Comparison of ENCODE assay signal across 8 cellular contexts in genomic region chr2:113876503-113877387, GRCh38. TPM values are rescaled to one million over a fixed set of nuclear protein-coding genes. Genes with fewer than 3 reads are reported as not detected.
A peak's percentile ranks its signal among the peaks of the same experiment; 100 is the strongest.
DNase-seq lines count a peak whose midpoint lies in the region; ATAC-seq, FAIRE-seq and TF ChIP-seq lines count a peak whose summit lies in the region.

No MANE protein-coding gene starts in this region.

- peak; percentile 92 for DNase-seq in NCI-H1105 treated with DMSO at 0.1 percent for 48 hours (lab: John Stamatoyannopoulos, UW)
- peak; percentile 60 for DNase-seq in activated CD4-positive, alpha-beta T cell treated with anti-CD3 and anti-CD28 coated beads for 1 hour
- peak; percentile 6 to 52 (median 42) for DNase-seq in effector memory CD4-positive, alpha-beta T cell
- peak; percentile 42 to 67 for DNase-seq in stimulated activated CD4-positive, alpha-beta T cell treated with anti-CD3 and anti-CD28 coated beads, Interleukin-2, amount 100 ng/mL, for 48 hours
- DNase-seq in GM12892 (ENCODE audit: insufficient read length): no peak
- DNase-seq in ascending aorta (ENCODE audit: low spot score in 2 of 2): no peak
- no peak for DNase-seq in NOMO-1 treated with DMSO at 0.1 percent for 48 hours (lab: John Stamatoyannopoulos, UW; ENCODE audit: unreplicated experiment)

- no peak for TF ChIP-seq POLR2A in GM12892 (IDR thresholded peaks at IDR 0.05; ENCODE audit: low read depth, low read length)

- H3K4me3 ChIP-seq in effector memory CD4-positive, alpha-beta T cell (ENCODE audit: insufficient read depth, low read depth, low read length, poor library complexity, severe bottlenecking): no peak overlapping the region
- H3K4me3 ChIP-seq in ascending aorta: no peak overlapping the region

- H3K27me3 ChIP-seq in effector memory CD4-positive, alpha-beta T cell (replicated peaks; ENCODE audit: control insufficient read depth, insufficient read depth, low read length, poor library complexity, severe bottlenecking): no peaks in the 10 kb centered on the region
- no peaks in the 10 kb centered on the region for H3K27me3 ChIP-seq in ascending aorta

- FAIRE-seq in GM12892 (lab: Jason Lieb, UNC): no peak

- peaks cover 13% of the 10 kb centered on the region for H3K4me1 ChIP-seq in effector memory CD4-positive, alpha-beta T cell (ENCODE audit: control insufficient read depth, insufficient read depth, low read length, poor library complexity, severe bottlenecking)
- H3K4me1 ChIP-seq in ascending aorta: no peaks in the 10 kb centered on the region

- no peaks in the 10 kb centered on the region for H3K36me3 ChIP-seq in effector memory CD4-positive, alpha-beta T cell (ENCODE audit: control insufficient read depth, insufficient read depth, low read length)
- H3K36me3 ChIP-seq in ascending aorta: no peaks in the 10 kb centered on the region

- TF ChIP-seq CTCF in ascending aorta (IDR thresholded peaks at IDR 0.05): no peak

- intact Hi-C loops in ascending aorta (cut with DNase I): no loop called here

- no peak for ATAC-seq in GM18873 (IDR thresholded peaks at IDR 0.05; ENCODE audit: low FRiP score, unreplicated experiment)

- no peaks in the 10 kb centered on the region for H3K9me3 ChIP-seq in effector memory CD4-positive, alpha-beta T cell (ENCODE audit: control insufficient read depth, low read length)
- no peaks in the 10 kb centered on the region for H3K9me3 ChIP-seq in ascending aorta

- peak overlapping the region; percentile 63 for H3K27ac ChIP-seq in effector memory CD4-positive, alpha-beta T cell (ENCODE audit: insufficient read depth, low read length, poor library complexity, severe bottlenecking)
- no peak overlapping the region for H3K27ac ChIP-seq in ascending aorta

RNA-seq across cellular contexts. Expression of gene ACTR3, which starts 13.1 kb away (rescaled TPM):
- polyA plus RNA-seq in GM12892 (2012; ENCODE audit: missing spikeins): 339 TPM
- total RNA-seq in ascending aorta: 45.4 TPM

Comparison
In these comparisons a context has a peak if more than half of its experiments do, and no peak if none do; other contexts are left out.
1. DNase-seq: peak in NCI-H1105 treated with DMSO at 0.1 percent for 48 hours (single experiment), activated CD4-positive, alpha-beta T cell treated with anti-CD3 and anti-CD28 coated beads for 1 hour (single experiment), effector memory CD4-positive, alpha-beta T cell (3 of 3) and stimulated activated CD4-positive, alpha-beta T cell treated with anti-CD3 and anti-CD28 coated beads, Interleukin-2, amount 100 ng/mL, for 48 hours (2 of 2); none in GM12892 (single experiment), ascending aorta (0 of 2) and NOMO-1 treated with DMSO at 0.1 percent for 48 hours (single experiment).